Comparison of ENCODE assay signal across 8 cellular contexts in the genomic region with DNA sequence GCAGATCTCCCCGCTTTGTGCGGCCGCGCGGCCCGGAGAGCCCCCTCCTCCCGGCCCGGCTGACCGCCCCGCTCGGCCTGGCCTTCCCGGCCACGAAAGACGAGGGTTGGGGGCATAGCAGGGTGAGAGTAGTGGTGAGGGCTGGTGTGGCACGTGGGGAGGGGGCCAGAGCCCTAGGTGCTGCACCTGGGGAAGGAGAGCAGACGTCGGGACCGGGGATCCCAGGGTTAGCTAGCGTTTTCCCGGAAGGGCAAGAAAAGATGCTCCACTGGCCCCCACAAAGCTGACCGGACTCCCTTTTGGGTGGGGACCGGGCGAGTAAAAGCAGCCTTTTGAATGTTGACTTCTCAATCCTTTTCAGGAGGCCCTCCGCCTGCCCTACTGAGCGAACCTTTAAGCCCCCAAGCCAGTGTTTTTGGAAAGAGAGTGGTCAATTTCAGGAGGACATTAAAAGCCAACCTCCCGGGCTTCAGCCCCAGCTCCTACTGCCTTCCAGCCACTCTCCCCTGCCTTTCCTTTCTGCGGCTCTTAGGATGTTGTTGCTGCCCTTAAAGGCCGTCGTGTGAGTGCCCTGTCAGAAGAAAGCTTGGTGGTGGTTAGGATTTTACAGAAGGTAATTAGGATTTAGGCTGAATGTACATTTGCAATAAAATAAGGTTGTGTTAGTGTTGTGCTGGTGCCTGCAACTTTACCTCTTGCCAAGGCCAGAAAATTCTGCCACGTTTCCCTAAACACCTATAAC. TPM values are rescaled to one million over a fixed set of nuclear protein-coding genes. Genes with fewer than 3 reads are reported as not detected.
DNase-seq lines count a peak whose midpoint lies in the region; ATAC-seq, FAIRE-seq and TF ChIP-seq lines count a peak whose summit lies in the region.

No MANE protein-coding gene starts in this region.

- H3K27ac ChIP-seq in astrocyte (ENCODE audit: low read depth, low read length): peak overlapping the region; percentile 23
- H3K27ac ChIP-seq in right lobe of liver: peak overlapping the region; percentile 44 to 89 (median 48)
- H3K27ac ChIP-seq in thyroid gland: peak overlapping the region; percentile 36 to 83 (median 71)

- H3K4me1 ChIP-seq in astrocyte (ENCODE audit: insufficient read depth, low read length) (peaks cover 14% of the 10 kb centered on the region), right lobe of liver (peaks cover 0 to 25% (median 9%) of the 10 kb centered on the region in 4 donors), thyroid gland (peaks cover 7% of the 10 kb centered on the region in 2 donors)

- DNase-seq in activated CD8-positive, alpha-beta memory T cell treated with anti-CD3 and anti-CD28 coated beads, Interleukin-2, amount 10 ng/mL, durations not matched to agents 7 days and 5 days: no peak
- no peak for DNase-seq in activated CD8-positive, alpha-beta memory T cell treated with anti-CD3 and anti-CD28 coated beads for 24 hours
- no peak for DNase-seq in astrocyte (ENCODE audit: low read depth)
- no peak for DNase-seq in right lobe of liver
- DNase-seq in thyroid gland: no peak
- no peak for DNase-seq in GM13977 (ENCODE audit: low spot score)
- no peak for DNase-seq in NCI-H526 treated with DMSO at 0.1 percent for 48 hours (lab: John Stamatoyannopoulos, UW)

- H3K79me2 ChIP-seq in astrocyte (ENCODE audit: insufficient read depth, low read length): peaks cover 5% of the 10 kb centered on the region

- H3K4me3 ChIP-seq in astrocyte (ENCODE audit: insufficient read depth, low read depth, low read length) (peak overlapping the region; percentile 65), right lobe of liver (peak overlapping the region; percentile 60 to 78 (median 72)), thyroid gland (replicated peaks in 1 of 3) (peak overlapping the region in 2 of 3 donors; percentile 21 to 87)

- no peak for FAIRE-seq in astrocyte (lab: Jason Lieb, UNC)

- peak overlapping the region; percentile 87 for H2AFZ ChIP-seq in astrocyte (ENCODE audit: low read depth, low read length)

- H3K36me3 Mint-ChIP-seq in activated CD8-positive, alpha-beta memory T cell treated with anti-CD3 and anti-CD28 coated beads, Interleukin-2, amount 10 ng/mL, durations not matched to agents 7 days and 5 days: peaks cover 2% of the 10 kb centered on the region
- H3K36me3 Mint-ChIP-seq in astrocyte (ENCODE audit: low read depth, unreplicated experiment): no peaks in the 10 kb centered on the region

- 49% methylated on average over 8 of the region's 30 CpGs for WGBS in right lobe of liver (ENCODE audit: insufficient coverage, low coverage, low lambda C conversion rate, missing lambda C conversion rate)
- WGBS in thyroid gland, 2 donors: 45 to 51% methylated on average over 15 to 16 of the region's 30 CpGs

- peak overlapping the region; percentile 98 for H3K4me2 ChIP-seq in astrocyte (ENCODE audit: low read length)

- H3K36me3 ChIP-seq in astrocyte (ENCODE audit: insufficient read depth, low read length): no peaks in the 10 kb centered on the region
- H3K36me3 ChIP-seq in right lobe of liver: no peaks in the 10 kb centered on the region
- H3K36me3 ChIP-seq in thyroid gland: no peaks in the 10 kb centered on the region

- CTCF ChIA-PET in activated CD8-positive, alpha-beta memory T cell treated with anti-CD3 and anti-CD28 coated beads, Interleukin-2, amount 10 ng/mL, durations not matched to agents 7 days and 5 days (lab: Charles Lee): interaction anchor here (0.9 to 9.2 kb wide), 7 partner anchors 21 to 181 kb away, joined by 3 to 46 read pairs (median 3); no protein-coding TSS in a partner anchor

- H3K27me3 ChIP-seq in astrocyte (ENCODE audit: insufficient read depth, low read length): peaks cover 14% of the 10 kb centered on the region
- no peaks in the 10 kb centered on the region for H3K27me3 ChIP-seq in right lobe of liver
- H3K27me3 ChIP-seq in thyroid gland: no peaks in the 10 kb centered on the region

- peaks cover 57% of the 10 kb centered on the region for H3K27me3 Mint-ChIP-seq in activated CD8-positive, alpha-beta memory T cell treated with anti-CD3 and anti-CD28 coated beads, Interleukin-2, amount 10 ng/mL, durations not matched to agents 7 days and 5 days
- peaks cover 3% of the 10 kb centered on the region for H3K27me3 Mint-ChIP-seq in astrocyte (ENCODE audit: low read depth, unreplicated experiment)

- intact Hi-C loops in right lobe of liver (cut with DNase I): no loop called here
- intact Hi-C loops in thyroid gland (cut with DNase I): loop anchor here (5.0 to 10.0 kb wide), 4 partner anchors 75 to 312 kb away; no protein-coding TSS in a partner anchor

- no peaks in the 10 kb centered on the region for H4K20me1 ChIP-seq in astrocyte (ENCODE audit: insufficient read depth, low read length)

- H3K9ac ChIP-seq in astrocyte (ENCODE audit: low read length): peak overlapping the region; percentile 84

- ATAC-seq in activated CD8-positive, alpha-beta memory T cell treated with anti-CD3 and anti-CD28 coated beads, Interleukin-2, amount 10 ng/mL, durations not matched to agents 7 days and 5 days: no peak
- ATAC-seq in right lobe of liver (no peak), HG03469 (IDR thresholded peaks at IDR 0.05; ENCODE audit: unreplicated experiment) (no peak)

- TF ChIP-seq CTCF in astrocyte (IDR thresholded peaks at IDR 0.05; ENCODE audit: insufficient read depth, low read depth, low read length): no peak
- no peak for TF ChIP-seq CTCF in right lobe of liver (IDR thresholded peaks at IDR 0.05)
- TF ChIP-seq CTCF in thyroid gland (IDR thresholded peaks at IDR 0.05): no peak
- no peak for TF ChIP-seq CTCF in GM13977 (IDR thresholded peaks at IDR 0.05; ENCODE audit: extremely low read depth, insufficient read depth, missing control alignments)

- no peak for TF ChIP-seq POLR2A in right lobe of liver (IDR thresholded peaks at IDR 0.05)
- TF ChIP-seq POLR2A in thyroid gland (IDR thresholded peaks at IDR 0.05): no peak

- peak overlapping the region; percentile 48 for H3K4me3 Mint-ChIP-seq in activated CD8-positive, alpha-beta memory T cell treated with anti-CD3 and anti-CD28 coated beads, Interleukin-2, amount 10 ng/mL, durations not matched to agents 7 days and 5 days
- peak overlapping the region; percentile 80 for H3K4me3 Mint-ChIP-seq in astrocyte (ENCODE audit: unreplicated experiment)

- H3K9me3 ChIP-seq in astrocyte (ENCODE audit: insufficient read depth, low read depth, low read length) (no peaks in the 10 kb centered on the region), right lobe of liver (no peaks in the 10 kb centered on the region), thyroid gland (no peaks in the 10 kb centered on the region)

- H3K9me3 Mint-ChIP-seq in activated CD8-positive, alpha-beta memory T cell treated with anti-CD3 and anti-CD28 coated beads, Interleukin-2, amount 10 ng/mL, durations not matched to agents 7 days and 5 days (ENCODE audit: low read depth): no peaks in the 10 kb centered on the region
- H3K9me3 Mint-ChIP-seq in astrocyte (ENCODE audit: unreplicated experiment): no peaks in the 10 kb centered on the region

- peaks cover 20% of the 10 kb centered on the region for H3K4me1 Mint-ChIP-seq in activated CD8-positive, alpha-beta memory T cell treated with anti-CD3 and anti-CD28 coated beads, Interleukin-2, amount 10 ng/mL, durations not matched to agents 7 days and 5 days
- H3K4me1 Mint-ChIP-seq in astrocyte (ENCODE audit: low read depth, unreplicated experiment): peaks cover 21% of the 10 kb centered on the region

- no peak overlapping the region for H3K27ac Mint-ChIP-seq in activated CD8-positive, alpha-beta memory T cell treated with anti-CD3 and anti-CD28 coated beads, Interleukin-2, amount 10 ng/mL, durations not matched to agents 7 days and 5 days
- H3K27ac Mint-ChIP-seq in astrocyte (ENCODE audit: unreplicated experiment): peak overlapping the region; percentile 86

- in situ Hi-C loops in GM13977 (cut with MboI; ENCODE audit: low pct_unique_long_range_greater_than_20kb, low sequenced_read_pairs, unreplicated experiment): no loop called here

RNA-seq across cellular contexts. Expression of a gene that starts 0.7 kb away (rescaled TPM):
- total RNA-seq in activated CD8-positive, alpha-beta memory T cell treated with anti-CD3 and anti-CD28 coated beads, Interleukin-2, amount 10 ng/mL, durations not matched to agents 7 days and 5 days: 10 to 100 TPM; 21.5 to 22.6 TPM
- total RNA-seq in astrocyte (12.6 and 17.5 TPM in 2 replicates), right lobe of liver (10 to 100 TPM in 1 of 6 experiments, 1 to 10 TPM in 5; 2.6 to 12.6 (median 3.1) TPM), thyroid gland (1 to 10 TPM in 3 of 4 donors, under 1 TPM in 1; 0.98 to 6.6 (median 3.9) TPM)
